Comparison of ENCODE assay signal across 35 cellular contexts in genomic region chr17:12566281-12567002, GRCh38.
DNase-seq lines count a peak whose midpoint lies in the region; TF ChIP-seq lines count a peak whose summit lies in the region.
"Had no signal": no experiment of that assay in that cellular context is flagged by ENCODE, and none has a peak within 500 bp of the region (broad histone marks: within the 10 kb centered on the region; RNA-seq: fewer than 3 reads in every experiment).

No MANE protein-coding gene starts in this region.

- H4K20me1 ChIP-seq in H9 (ENCODE audit: control insufficient read depth, insufficient read depth, insufficient read length) (no peaks in the 10 kb centered on the region), neural progenitor cell (ENCODE audit: low read depth) (no peaks in the 10 kb centered on the region)

- H3K4me2 ChIP-seq in H9 (ENCODE audit: insufficient read depth, insufficient read length, low read length) (no peak overlapping the region), neural progenitor cell (peak overlapping the region; percentile 25)
- H3K4me2 ChIP-seq: KMS-11 had no signal

- no peaks in the 10 kb centered on the region for H3K9me3 ChIP-seq in H9 (ENCODE audit: control insufficient read depth, low read depth, low read length)
- no peaks in the 10 kb centered on the region for H3K9me3 ChIP-seq in neural progenitor cell (ENCODE audit: low read depth)
- H3K9me3 ChIP-seq: BE2C, esophagus muscularis mucosa, MG63, spleen, testis had no signal

- no peak overlapping the region for H4K5ac ChIP-seq in H9 (ENCODE audit: insufficient read length, low read depth, low read length)

- H3K36me3 ChIP-seq in neural progenitor cell = no peaks in the 10 kb centered on the region
- H3K36me3 ChIP-seq: BE2C, cardiac muscle cell, esophagus muscularis mucosa, MG63, right lobe of liver, spleen had no signal

- H3K27me3 Mint-ChIP-seq in H9 (ENCODE audit: low read depth) (no peaks in the 10 kb centered on the region), glutamatergic neuron (ENCODE audit: unreplicated experiment) (peaks cover 2% of the 10 kb centered on the region), neural progenitor cell (ENCODE audit: insufficient read depth, low read depth) (peaks cover 2% of the 10 kb centered on the region)
- H3K27me3 Mint-ChIP-seq: activated naive CD8-positive, alpha-beta T cell had no signal

- H3K27me3 ChIP-seq in H9 (ENCODE audit: insufficient read depth, low read length) = no peaks in the 10 kb centered on the region
- no peaks in the 10 kb centered on the region for H3K27me3 ChIP-seq in neural progenitor cell
- H3K27me3 ChIP-seq: BE2C, cardiac muscle cell, esophagus muscularis mucosa, MG63, spleen, testis had no signal

- no peak overlapping the region for H2BK20ac ChIP-seq in H9 (ENCODE audit: low read depth, low read length, poor library complexity, severe bottlenecking)

- H3K14ac ChIP-seq in H9 (ENCODE audit: insufficient read depth, low read length) = no peak overlapping the region

- no peak overlapping the region for H3K23ac ChIP-seq in H9 (ENCODE audit: insufficient read length, low read depth, low read length)

- no peaks in the 10 kb centered on the region for H3F3A ChIP-seq in neural progenitor cell (ENCODE audit: low read depth)

- H3T11ph ChIP-seq in H9 (ENCODE audit: low read length) = no peak overlapping the region

- H2BK120ac ChIP-seq in H9 (ENCODE audit: low read depth, low read length, poor library complexity, severe bottlenecking) = no peak overlapping the region

- no peak overlapping the region for H2AK5ac ChIP-seq in H9 (ENCODE audit: insufficient read length, low read length)

- no peak overlapping the region for H4K91ac ChIP-seq in H9 (ENCODE audit: insufficient read length, low read depth, low read length)

- no peaks in the 10 kb centered on the region for H3K9me3 Mint-ChIP-seq in H9
- no peaks in the 10 kb centered on the region for H3K9me3 Mint-ChIP-seq in glutamatergic neuron (ENCODE audit: unreplicated experiment)
- no peaks in the 10 kb centered on the region for H3K9me3 Mint-ChIP-seq in neural progenitor cell
- H3K9me3 Mint-ChIP-seq: neural crest cell had no signal

- peaks cover 17 to 23% of the 10 kb centered on the region in 2 experiments for H3K4me1 Mint-ChIP-seq in H9
- peaks cover 29% of the 10 kb centered on the region for H3K4me1 Mint-ChIP-seq in glutamatergic neuron (ENCODE audit: low read depth, unreplicated experiment)
- peaks cover 21% of the 10 kb centered on the region for H3K4me1 Mint-ChIP-seq in neural progenitor cell
- H3K4me1 Mint-ChIP-seq: CD8-positive, alpha-beta memory T cell; neural crest cell had no signal

- no peak overlapping the region for H4K8ac ChIP-seq in H9 (replicated peaks; ENCODE audit: insufficient read length, low read depth, low read length)

- H3K79me1 ChIP-seq in H9 (ENCODE audit: insufficient read depth, low read depth, low read length, poor library complexity, severe bottlenecking) = no peaks in the 10 kb centered on the region

- H3K27ac ChIP-seq in H9 (ENCODE audit: insufficient read length, low read depth, low read length) = no peak overlapping the region
- H3K27ac ChIP-seq in neural progenitor cell = no peak overlapping the region
- H3K27ac ChIP-seq: cardiac muscle cell, KMS-11, right lobe of liver, spleen, testis had no signal

- H3K4me1 ChIP-seq in H9 (ENCODE audit: insufficient read depth, low read length) (no peaks in the 10 kb centered on the region), neural progenitor cell (peaks cover 3% of the 10 kb centered on the region)
- H3K4me1 ChIP-seq: BE2C, right lobe of liver, spleen, testis had no signal

- no peak overlapping the region for H3K27ac Mint-ChIP-seq in H9
- H3K27ac Mint-ChIP-seq in glutamatergic neuron (ENCODE audit: unreplicated experiment) = peak overlapping the region; percentile 26
- no peak overlapping the region for H3K27ac Mint-ChIP-seq in neural progenitor cell
- H3K27ac Mint-ChIP-seq: activated naive CD8-positive, alpha-beta T cell; CD8-positive, alpha-beta memory T cell; stimulated activated naive CD8-positive, alpha-beta T cell treated with anti-CD3 and anti-CD28 coated beads, Interleukin-15, Interleukin-2, amounts not matched to agents 100 ng/mL and 50 ng/mL, for 24 hours; T-helper 2 cell treated with Interferon-gamma antibody and Interleukin-4, amounts not matched to agents 5 μg/mL and 100 μg/mL, for 36 hours had no signal

- H3K4me3 Mint-ChIP-seq in H9 (no peak overlapping the region), glutamatergic neuron (ENCODE audit: unreplicated experiment) (no peak overlapping the region), neural progenitor cell (no peak overlapping the region)
- H3K4me3 Mint-ChIP-seq: activated naive CD8-positive, alpha-beta T cell; CD8-positive, alpha-beta memory T cell; neural crest cell; stimulated activated naive CD8-positive, alpha-beta T cell treated with anti-CD3 and anti-CD28 coated beads, Interleukin-15, Interleukin-2, amounts not matched to agents 100 ng/mL and 50 ng/mL, for 24 hours; T-helper 2 cell treated with Interferon-gamma antibody and Interleukin-4, amounts not matched to agents 5 μg/mL and 100 μg/mL, for 36 hours had no signal

- H3K56ac ChIP-seq in H9 (ENCODE audit: insufficient read length, low read depth, low read length) = no peak overlapping the region

- no peak overlapping the region for H2BK15ac ChIP-seq in H9 (ENCODE audit: low read depth, low read length)

- no CpG with 5 or more reads among the region's 7 CpGs for WGBS in H9 (ENCODE audit: extremely low coverage, insufficient read length, low lambda C conversion rate)

- H3K36me3 Mint-ChIP-seq in H9 (ENCODE audit: insufficient read depth in 1 of 3, low read depth in 3 of 3) (no peaks in the 10 kb centered on the region), glutamatergic neuron (ENCODE audit: unreplicated experiment) (no peaks in the 10 kb centered on the region), neural progenitor cell (no peaks in the 10 kb centered on the region)
- H3K36me3 Mint-ChIP-seq: activated naive CD8-positive, alpha-beta T cell; CD8-positive, alpha-beta memory T cell had no signal

- H3K4me3 ChIP-seq in neural progenitor cell = no peak overlapping the region
- H3K4me3 ChIP-seq: cardiac muscle cell, esophagus muscularis mucosa, GM12878, MG63, right lobe of liver, spleen, testis had no signal

- peak; percentile 17 for DNase-seq in DMS 273 treated with DMSO at 0.1 percent for 48 hours (lab: John Stamatoyannopoulos, UW)
- peak; percentile 63 for DNase-seq in H9
- peak; percentile 23 for DNase-seq in glutamatergic neuron
- DNase-seq in neural progenitor cell (ENCODE audit: low spot score) = peak; percentile 21
- no peak for DNase-seq in NCI-H2029 treated with DMSO at 0.1 percent for 48 hours (lab: John Stamatoyannopoulos, UW)
- DNase-seq in cerebellum (ENCODE audit: low spot score) = no peak
- DNase-seq in NCI-H1436 treated with DMSO at 0.1 percent for 48 hours (lab: John Stamatoyannopoulos, UW) = no peak
- DNase-seq: ACHN; activated CD4-positive, alpha-beta T cell treated with anti-CD3 and anti-CD28 coated beads for 4 hours; activated effector memory CD4-positive, alpha-beta T cell treated with Interleukin-2 at 50 U/mL for 16 hours; activated T-cell treated with anti-CD3 and anti-CD28 coated beads, Interleukin-2, amount 50 U/mL, for 1 hour; anterior cingulate cortex; BE2C; CD8-positive, alpha-beta memory T cell; dermis blood vessel endothelial cell; foreskin fibroblast; head of caudate nucleus; MG63; NCI-H1105; NCI-H187 treated with DMSO at 0.1 percent for 48 hours; NCI-H526; posterior cingulate gyrus; right lobe of liver; SHP77; spleen; stimulated activated CD4-positive, alpha-beta T cell treated with anti-CD3 and anti-CD28 coated beads, Interleukin-2, amount 100 ng/mL, for 24 hours; testis had no signal

- no peaks in the 10 kb centered on the region for H3K23me2 ChIP-seq in H9 (ENCODE audit: insufficient read length, low read depth, low read length, poor library complexity, severe bottlenecking)

- no peak overlapping the region for H2AFZ ChIP-seq in H9 (ENCODE audit: low read length)
- H2AFZ ChIP-seq in neural progenitor cell (replicated peaks) = peak overlapping the region; percentile 11

- TF ChIP-seq CTCF in H9 (conservative IDR thresholded peaks at IDR 0.05) = no peak
- TF ChIP-seq CTCF in glutamatergic neuron (IDR thresholded peaks at IDR 0.05; ENCODE audit: partially characterized antibody, unreplicated experiment) = no peak
- no peak for TF ChIP-seq CTCF in neural progenitor cell (IDR thresholded peaks at IDR 0.05)

- H3K18ac ChIP-seq in H9 (ENCODE audit: insufficient read length, low read depth, low read length) = no peak overlapping the region

- H2BK12ac ChIP-seq in H9 (ENCODE audit: insufficient read length, low read depth, low read length) = no peak overlapping the region

- H3K79me2 ChIP-seq in H9 (ENCODE audit: insufficient read depth, low read length) (no peaks in the 10 kb centered on the region), neural progenitor cell (ENCODE audit: low read depth) (no peaks in the 10 kb centered on the region)

- H2BK5ac ChIP-seq in H9 (ENCODE audit: insufficient read length, low read length) = no peak overlapping the region

- H3K9ac ChIP-seq in H9 (ENCODE audit: extremely low read depth, insufficient read length, low read length) (no peak overlapping the region), neural progenitor cell (no peak overlapping the region)
- H3K9ac ChIP-seq: KMS-11 had no signal

- H3K4ac ChIP-seq in H9 (ENCODE audit: low read depth, low read length) = no peak overlapping the region

Comparison
In these comparisons a context has a peak if more than half of its experiments do, and no peak if none do; other contexts are left out.
1. DNase-seq: peak in DMS 273 treated with DMSO at 0.1 percent for 48 hours (single experiment), H9 (single experiment), glutamatergic neuron (single experiment) and neural progenitor cell (single experiment); none in NCI-H2029 treated with DMSO at 0.1 percent for 48 hours (single experiment), cerebellum (single experiment) and NCI-H1436 treated with DMSO at 0.1 percent for 48 hours (single experiment).